In genomic region chr16:28823719-28824547, GRCh38 we compare ENCODE assay signal across 8 cellular contexts. TPM values are rescaled to one million over a fixed set of nuclear protein-coding genes. Genes with fewer than 3 reads are reported as not detected.
DNase-seq lines count a peak whose midpoint lies in the region; ATAC-seq lines count a peak whose summit lies in the region.

No MANE protein-coding gene starts in this region.

- H3K4me3 ChIP-seq in HUES6 (ENCODE audit: low read depth, low read length) (peak overlapping the region; percentile 99), NT2/D1 (ENCODE audit: insufficient read length, low read depth) (peak overlapping the region; percentile 80), endocrine pancreas (ENCODE audit: control insufficient read depth, insufficient read depth, low read length) (peak overlapping the region; percentile 72), mesodermal cell (ENCODE audit: extremely low read depth, insufficient read depth, low read length, poor library complexity, severe bottlenecking) (peak overlapping the region; percentile 93)

- H3K9ac ChIP-seq in HUES6 (ENCODE audit: low read length) = peak overlapping the region; percentile 100
- peak overlapping the region; percentile 96 for H3K9ac ChIP-seq in NT2/D1 (ENCODE audit: insufficient read length, low read depth)
- peak overlapping the region; percentile 95 for H3K9ac ChIP-seq in endocrine pancreas (ENCODE audit: control insufficient read depth, insufficient read depth, low read length)

- peak; percentile 93 for DNase-seq in D341Med (ENCODE audit: low spot score)
- peak; percentile 98 for DNase-seq in NT2/D1 (ENCODE audit: low read depth, low spot score)
- DNase-seq in activated CD8-positive, alpha-beta memory T cell treated with anti-CD3 and anti-CD28 coated beads, Interleukin-2, amount 50 U/mL, for 24 hours (ENCODE audit: extremely low read depth) = peak; percentile 92
- peak; percentile 91 for DNase-seq in stimulated activated CD8-positive, alpha-beta memory T cell treated with anti-CD3 and anti-CD28 coated beads, Interleukin-15, amount 100 ng/mL, for 1 hour (ENCODE audit: low read depth)

- H3K27ac ChIP-seq in HUES6 (ENCODE audit: low read depth, low read length) = peak overlapping the region; percentile 98
- peak overlapping the region; percentile 96 for H3K27ac ChIP-seq in mesodermal cell (ENCODE audit: low read depth, low read length, severe bottlenecking)

- H3K4me1 ChIP-seq in HUES6 (ENCODE audit: control insufficient read depth, insufficient read depth, low read length) (peaks cover 8% of the 10 kb centered on the region; the same call in 1 of the 2 replicates), NT2/D1 (ENCODE audit: insufficient read depth, insufficient read length) (peaks cover 5% of the 10 kb centered on the region), endocrine pancreas (ENCODE audit: control insufficient read depth, insufficient read depth, low read length) (peaks cover 7% of the 10 kb centered on the region), mesodermal cell (ENCODE audit: control insufficient read depth, insufficient read depth, low read length, poor library complexity, severe bottlenecking) (peaks cover 17% of the 10 kb centered on the region)

- WGBS in mesodermal cell (ENCODE audit: insufficient coverage in 2 of 2), 2 experiments = 0% methylated on average over 43 to 48 of the region's 75 CpGs

- H3K9me3 ChIP-seq in HUES6 (ENCODE audit: control insufficient read depth, insufficient read depth, low read depth, low read length) = no peaks in the 10 kb centered on the region
- no peaks in the 10 kb centered on the region for H3K9me3 ChIP-seq in NT2/D1 (ENCODE audit: insufficient read depth, low read length)
- no peaks in the 10 kb centered on the region for H3K9me3 ChIP-seq in endocrine pancreas (ENCODE audit: control insufficient read depth, low read length)
- H3K9me3 ChIP-seq in mesodermal cell (ENCODE audit: control insufficient read depth, low read length) = no peaks in the 10 kb centered on the region

- H3K36me3 ChIP-seq in HUES6 (ENCODE audit: control insufficient read depth, insufficient read depth, low read length) (peaks cover 51% of the 10 kb centered on the region), NT2/D1 (ENCODE audit: insufficient read depth, insufficient read length, low read length) (peaks cover 52% of the 10 kb centered on the region), endocrine pancreas (ENCODE audit: control insufficient read depth, insufficient read depth, low read length) (peaks cover 5% of the 10 kb centered on the region), mesodermal cell (ENCODE audit: control insufficient read depth, insufficient read depth, low read length) (peaks cover 47% of the 10 kb centered on the region)

- peak; percentile 64 for ATAC-seq in GM21447 (IDR thresholded peaks at IDR 0.05; ENCODE audit: unreplicated experiment)

- no peaks in the 10 kb centered on the region for H3K27me3 ChIP-seq in HUES6 (ENCODE audit: control insufficient read depth, insufficient read depth, low read length)
- no peaks in the 10 kb centered on the region for H3K27me3 ChIP-seq in NT2/D1 (ENCODE audit: insufficient read depth, insufficient read length)
- no peaks in the 10 kb centered on the region for H3K27me3 ChIP-seq in endocrine pancreas (ENCODE audit: control insufficient read depth, insufficient read depth, low read length)

RNA-seq across cellular contexts. Expression of gene ATXN2L, which starts 1.1 kb away (rescaled TPM):
- polyA plus RNA-seq in mesodermal cell (2013, experiment 1 of 2) = 218 TPM
- 185 TPM for polyA plus RNA-seq in mesodermal cell (2013, experiment 2 of 2)

RNA-seq across cellular contexts. Expression of gene TUFM, which starts 22.2 kb away (rescaled TPM):
- 119 TPM for polyA plus RNA-seq in mesodermal cell (2013, experiment 1 of 2)
- 109 TPM for polyA plus RNA-seq in mesodermal cell (2013, experiment 2 of 2)

RNA-seq across cellular contexts. Expression of gene SH2B1, which starts 39.7 kb away (rescaled TPM):
- polyA plus RNA-seq in mesodermal cell (2013, experiment 1 of 2) = 36.8 TPM
- 27.8 TPM for polyA plus RNA-seq in mesodermal cell (2013, experiment 2 of 2)

RNA-seq across cellular contexts. Expression of gene ATP2A1, which starts 54.4 kb away (rescaled TPM):
- polyA plus RNA-seq in mesodermal cell (2013, experiment 1 of 2) = 2.7 TPM
- 2.0 TPM for polyA plus RNA-seq in mesodermal cell (2013, experiment 2 of 2)

Comparison
In these comparisons a context has a peak if more than half of its experiments do, and no peak if none do; other contexts are left out.
1. Peak in every context shown above with its lines: DNase-seq, ATAC-seq, H3K4me3 ChIP-seq and H3K27ac ChIP-seq.